ENCODE assay signal across 6 cellular contexts in the genomic region with DNA sequence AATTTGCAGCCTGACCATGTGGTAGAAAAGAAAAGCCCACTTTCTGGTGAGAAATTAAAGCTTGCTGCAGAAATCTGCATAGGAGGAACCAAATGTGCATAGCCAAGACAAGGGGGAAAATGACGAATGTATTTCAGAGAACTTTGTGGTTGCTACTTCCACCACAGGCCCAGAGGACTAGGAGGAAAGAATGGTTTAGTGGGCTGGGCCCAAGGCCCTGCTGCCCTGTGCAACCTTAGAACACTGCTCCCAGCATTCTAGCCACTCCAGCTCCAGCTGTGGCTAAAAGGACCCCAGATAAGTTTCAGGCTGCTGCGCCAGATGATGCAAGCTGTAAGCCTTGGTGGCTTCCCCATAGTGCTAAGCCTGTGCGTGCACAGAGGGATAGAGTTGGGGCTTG.
"Had no signal": no experiment of that assay in that cellular context is flagged by ENCODE, and none has a peak within 500 bp of the region (broad histone marks: within the 10 kb centered on the region; RNA-seq: fewer than 3 reads in every experiment).

No MANE protein-coding gene starts in this region.

- H3K9ac ChIP-seq: KMS-11 had no signal

- ATAC-seq: HepG2 had no signal

- DNase-seq: IMR-90, KG1 had no signal

- H3K27ac ChIP-seq: HL-60, KMS-11 had no signal

- H3K4me2 ChIP-seq: KMS-11 had no signal

- FAIRE-seq: HepG2, HTR-8/SVneo had no signal
